8 cellular contexts compared by ENCODE assay signal in genomic region chr5:53481887-53482716, GRCh38. TPM values are rescaled to one million over a fixed set of nuclear protein-coding genes. Genes with fewer than 3 reads are reported as not detected.
DNase-seq lines count a peak whose midpoint lies in the region; TF ChIP-seq lines count a peak whose summit lies in the region.

No MANE protein-coding gene starts in this region.

- H3K4me3 ChIP-seq in lower leg skin (ENCODE audit: low read depth, poor library complexity, severe bottlenecking): peak overlapping the region; percentile 31

- WGBS in lower leg skin, 2 donors: 1% methylated on average over 36 of the region's 36 CpGs

- DNase-seq in GOT3 (lab: John Stamatoyannopoulos, UW) (peak; percentile 52), LHCN-M2 (ENCODE audit: low read depth) (peak; percentile 78), dermis blood vessel endothelial cell (peak; percentile 75), lower leg skin (ENCODE audit: low spot score in 2 of 2) (peak; percentile 74 to 96), NCI-H2081 treated with DMSO at 0.1 percent for 48 hours (lab: John Stamatoyannopoulos, UW) (no peak)
- DNase-seq in activated CD4-positive, CD25-positive, alpha-beta regulatory T cell treated with anti-CD3 and anti-CD28 coated beads, Interleukin-2, amount 50 U/mL, for 16 hours (ENCODE audit: low read depth, low spot score): peak; percentile 15
- DNase-seq in stimulated activated CD4-positive, alpha-beta T cell treated with anti-CD3 and anti-CD28 coated beads, TNF-alpha, amount 100 ng/mL, for 48 hours (ENCODE audit: low read depth in 3 of 3): peak in 2 of 3 donors; percentile 27 to 35

- no peak for TF ChIP-seq POLR2A in lower leg skin (IDR thresholded peaks at IDR 0.05)

- intact Hi-C loops in lower leg skin (cut with DNase I; ENCODE audit: low total_unique reads): loop anchor here (5.0 kb wide), 1 partner anchor 740 kb away; no protein-coding TSS in a partner anchor

- TF ChIP-seq CTCF in GM12873 (IDR thresholded peaks at IDR 0.05; ENCODE audit: insufficient read depth, low read depth, low read length, missing control alignments) (peak; percentile 24), lower leg skin (IDR thresholded peaks at IDR 0.05) (no peak)

RNA-seq across cellular contexts. Expression of gene FST, which starts 1.7 kb away (rescaled TPM):
- total RNA-seq in LHCN-M2 (2014; rRNA removed) (4.7 and 8.4 TPM in 2 replicates), dermis blood vessel endothelial cell (15.0 and 45.0 TPM in 2 replicates), lower leg skin (10 to 100 TPM in 2 of 4 donors, 1 to 10 TPM in 2; 6.1 to 14.0 (median 8.7) TPM)
- 16.6 TPM for polyA plus RNA-seq in LHCN-M2 (2012)
